12 cellular contexts compared by ENCODE assay signal in genomic region chr7:127486654-127487053, GRCh38.
A peak's percentile ranks its signal among the peaks of the same experiment; 100 is the strongest.
DNase-seq lines count a peak whose midpoint lies in the region; ATAC-seq, FAIRE-seq and TF ChIP-seq lines count a peak whose summit lies in the region.
"Had no signal": no experiment of that assay in that cellular context is flagged by ENCODE, and none has a peak within 500 bp of the region (broad histone marks: within the 10 kb centered on the region; RNA-seq: fewer than 3 reads in every experiment).

No MANE protein-coding gene starts in this region.

- H3K27me3 Mint-ChIP-seq in Calu3 (ENCODE audit: unreplicated experiment): peaks cover 15% of the 10 kb centered on the region

- H3K4me3 Mint-ChIP-seq in Calu3 (ENCODE audit: low read depth, unreplicated experiment): no peak overlapping the region
- H3K4me3 Mint-ChIP-seq: activated naive CD8-positive, alpha-beta T cell treated with anti-CD3 and anti-CD28 coated beads, Interleukin-2, amount 10 ng/mL, durations not matched to agents 7 days and 5 days had no signal

- no peaks in the 10 kb centered on the region for H3K9me3 Mint-ChIP-seq in Calu3 (ENCODE audit: low read depth, unreplicated experiment)
- H3K9me3 Mint-ChIP-seq: activated naive CD8-positive, alpha-beta T cell treated with anti-CD3 and anti-CD28 coated beads, Interleukin-2, amount 10 ng/mL, durations not matched to agents 7 days and 5 days had no signal

- no peak for FAIRE-seq in bronchial epithelial cell (lab: Jason Lieb, UNC)

- peak; percentile 10 for DNase-seq in Calu3
- peak; percentile 28 for DNase-seq in HT-29 (ENCODE audit: low spot score)
- peak; percentile 61 for DNase-seq in bronchial epithelial cell (ENCODE audit: low read depth)
- DNase-seq in DMS79 (lab: John Stamatoyannopoulos, UW): no peak
- DNase-seq in ecto neural progenitor cell (ENCODE audit: low spot score): no peak
- no peak for DNase-seq in NCI-H446 (lab: John Stamatoyannopoulos, UW)
- no peak for DNase-seq in DMS153 treated with DMSO at 0.1 percent for 48 hours (lab: John Stamatoyannopoulos, UW; ENCODE audit: unreplicated experiment)
- DNase-seq: activated naive CD8-positive, alpha-beta T cell treated with anti-CD3 and anti-CD28 coated beads, Interleukin-2, amount 10 ng/mL, durations not matched to agents 7 days and 5 days; Caco-2 had no signal

- no peak overlapping the region for H3K4me3 ChIP-seq in bronchial epithelial cell (ENCODE audit: low read depth, low read length)

- TF ChIP-seq CTCF in Calu3 (IDR thresholded peaks at IDR 0.05; ENCODE audit: unreplicated experiment): no peak
- no peak for TF ChIP-seq CTCF in bronchial epithelial cell (IDR thresholded peaks at IDR 0.05; ENCODE audit: insufficient read depth, low read length, severe bottlenecking)

- no peak overlapping the region for H3K27ac Mint-ChIP-seq in Calu3 (ENCODE audit: unreplicated experiment)
- H3K27ac Mint-ChIP-seq: activated naive CD8-positive, alpha-beta T cell treated with anti-CD3 and anti-CD28 coated beads, Interleukin-2, amount 10 ng/mL, durations not matched to agents 7 days and 5 days had no signal

- H3K36me3 Mint-ChIP-seq in Calu3 (ENCODE audit: insufficient read depth, unreplicated experiment): no peaks in the 10 kb centered on the region
- H3K36me3 Mint-ChIP-seq: activated naive CD8-positive, alpha-beta T cell treated with anti-CD3 and anti-CD28 coated beads, Interleukin-2, amount 10 ng/mL, durations not matched to agents 7 days and 5 days had no signal

- intact Hi-C loops in Calu3 (cut with micrococcal nuclease; ENCODE audit: unreplicated experiment): no loop called here

- H3K4me1 Mint-ChIP-seq in Calu3 (ENCODE audit: low read depth, unreplicated experiment): no peaks in the 10 kb centered on the region

- no TSS peak for BruUV-seq in Calu3 (replicated peaks; lab: Mats Ljungman, UMichigan)

- ATAC-seq in GM18907 (IDR thresholded peaks at IDR 0.05; ENCODE audit: unreplicated experiment): peak; percentile 64
- ATAC-seq: left lobe of liver had no signal

- no peaks in the 10 kb centered on the region for H3K27me3 ChIP-seq in bronchial epithelial cell (ENCODE audit: control insufficient read depth, insufficient read depth, low read length)

- no peaks in the 10 kb centered on the region for H3K36me3 ChIP-seq in bronchial epithelial cell (ENCODE audit: control insufficient read depth, insufficient read depth, low read length)
- H3K36me3 ChIP-seq: WERI-Rb-1 had no signal

- CTCF ChIA-PET in Calu3 (lab: Charles Lee): no interaction called here

Comparison
In these comparisons a context has a peak if more than half of its experiments do, and no peak if none do; other contexts are left out.
1. DNase-seq: peak in Calu3 (single experiment), HT-29 (single experiment) and bronchial epithelial cell (single experiment); none in DMS79 (single experiment), ecto neural progenitor cell (single experiment), NCI-H446 (0 of 2) and DMS153 treated with DMSO at 0.1 percent for 48 hours (single experiment).